ENCODE assay signal across 24 cellular contexts in genomic region chr19:42628411-42629135, GRCh38. TPM values are rescaled to one million over a fixed set of nuclear protein-coding genes. Genes with fewer than 3 reads are reported as not detected.
A peak's percentile ranks its signal among the peaks of the same experiment; 100 is the strongest.
DNase-seq lines count a peak whose midpoint lies in the region; ATAC-seq and TF ChIP-seq lines count a peak whose summit lies in the region.
"Had no signal": no experiment of that assay in that cellular context is flagged by ENCODE, and none has a peak within 500 bp of the region (broad histone marks: within the 10 kb centered on the region; RNA-seq: fewer than 3 reads in every experiment).

No MANE protein-coding gene starts in this region.

- peaks cover 19% of the 10 kb centered on the region for H3K27me3 ChIP-seq in PC-3 (ENCODE audit: low read length)
- H3K27me3 ChIP-seq in MG63: peaks cover 13% of the 10 kb centered on the region; the same call in 1 of the 2 replicates
- H3K27me3 ChIP-seq: adrenal gland, gastroesophageal sphincter, upper lobe of left lung had no signal

- H3K9me3 ChIP-seq in PC-3 (ENCODE audit: low read length) (0 out of 2 replicates have a peak, but pooled peaks cover 4% of the 10 kb centered on the region), MG63 (peaks cover 26% of the 10 kb centered on the region)
- H3K9me3 ChIP-seq: adrenal gland, gastroesophageal sphincter, SJCRH30, upper lobe of left lung had no signal

- H2AFZ ChIP-seq in PC-3 (ENCODE audit: low read length): no peak overlapping the region

- peaks cover 27% of the 10 kb centered on the region for H3K4me1 Mint-ChIP-seq in activated naive CD8-positive, alpha-beta T cell treated with anti-CD3 and anti-CD28 coated beads, Interleukin-2, amount 50 U/mL, for 24 hours
- H3K4me1 Mint-ChIP-seq: memory B cell had no signal

- no peaks in the 10 kb centered on the region for H3K79me2 ChIP-seq in PC-3 (ENCODE audit: low read length)

- no peak overlapping the region for H3K4me3 ChIP-seq in PC-3 (ENCODE audit: low read length)
- no peak overlapping the region for H3K4me3 ChIP-seq in MG63
- H3K4me3 ChIP-seq: adrenal gland, gastroesophageal sphincter, SJCRH30, upper lobe of left lung had no signal

- POLR2A ChIA-PET in PC-3 (lab: Charles Lee; ENCODE audit: unreplicated experiment): no interaction called here

- H3K36me3 ChIP-seq in PC-3 (ENCODE audit: low read depth, low read length): no peaks in the 10 kb centered on the region
- no peaks in the 10 kb centered on the region for H3K36me3 ChIP-seq in MG63
- H3K36me3 ChIP-seq: adrenal gland, gastroesophageal sphincter, SJCRH30, upper lobe of left lung, WERI-Rb-1 had no signal

- H3K9ac ChIP-seq in PC-3 (ENCODE audit: low read length): no peak overlapping the region

- H3K27ac ChIP-seq in PC-3 (ENCODE audit: low read length): no peak overlapping the region
- H3K27ac ChIP-seq: adrenal gland, gastroesophageal sphincter, HL-60, SJCRH30, upper lobe of left lung, WERI-Rb-1 had no signal

- peak; percentile 22 to 25 for DNase-seq in stimulated activated CD4-positive, alpha-beta T cell treated with anti-CD3 and anti-CD28 coated beads, Interleukin-15, amount 100 ng/mL, for 48 hours (ENCODE audit: low read depth in 2 of 2)
- no peak for DNase-seq in stimulated activated CD4-positive, alpha-beta T cell treated with anti-CD3 and anti-CD28 coated beads, Interleukin-4, amount 100 ng/mL, for 4 hours
- DNase-seq in PC-3 (peak; percentile 2), NCI-H1105 (lab: John Stamatoyannopoulos, UW) (no peak), SHP77 (lab: John Stamatoyannopoulos, UW) (no peak), MG63 (no peak)
- DNase-seq in activated naive CD8-positive, alpha-beta T cell treated with anti-CD3 and anti-CD28 coated beads, Interleukin-2, amount 50 U/mL, for 24 hours: peak; percentile 25
- DNase-seq: AML-193, DND-41, IMR-90, NCI-H1694, NCI-H69, OCI-M1, retina, SJCRH30, upper lobe of left lung, WERI-Rb-1 had no signal

- H3K27me3 Mint-ChIP-seq in activated naive CD8-positive, alpha-beta T cell treated with anti-CD3 and anti-CD28 coated beads, Interleukin-2, amount 50 U/mL, for 24 hours: peaks cover 20% of the 10 kb centered on the region

- no peaks in the 10 kb centered on the region for H3K4me1 ChIP-seq in PC-3 (ENCODE audit: insufficient read depth, low read length)
- H3K4me1 ChIP-seq: gastroesophageal sphincter, SJCRH30, upper lobe of left lung had no signal

- no peaks in the 10 kb centered on the region for H3K9me2 ChIP-seq in PC-3 (replicated peaks; ENCODE audit: low read length)

- CTCF ChIA-PET in PC-3 (lab: Charles Lee): no interaction called here

- H3K27ac Mint-ChIP-seq in activated naive CD8-positive, alpha-beta T cell treated with anti-CD3 and anti-CD28 coated beads, Interleukin-2, amount 50 U/mL, for 24 hours: peak overlapping the region; percentile 80
- H3K27ac Mint-ChIP-seq: memory B cell had no signal

- no peak for ATAC-seq in PC-3
- ATAC-seq in activated naive CD8-positive, alpha-beta T cell treated with anti-CD3 and anti-CD28 coated beads, Interleukin-2, amount 50 U/mL, for 24 hours: peak; percentile 91
- ATAC-seq: gastroesophageal sphincter had no signal

- H3K36me3 Mint-ChIP-seq in activated naive CD8-positive, alpha-beta T cell treated with anti-CD3 and anti-CD28 coated beads, Interleukin-2, amount 50 U/mL, for 24 hours (ENCODE audit: low read depth): no peaks in the 10 kb centered on the region
- H3K36me3 Mint-ChIP-seq: memory B cell had no signal

- no TSS peak for BruUV-seq in PC-3 (replicated peaks; lab: Mats Ljungman, UMichigan)

- peak overlapping the region; percentile 5 for H3K4me3 Mint-ChIP-seq in activated naive CD8-positive, alpha-beta T cell treated with anti-CD3 and anti-CD28 coated beads, Interleukin-2, amount 50 U/mL, for 24 hours
- H3K4me3 Mint-ChIP-seq: memory B cell had no signal

- no peaks in the 10 kb centered on the region for H3F3A ChIP-seq in PC-3 (ENCODE audit: low read length, unreplicated experiment)

- H4K20me1 ChIP-seq in PC-3 (ENCODE audit: low read length): no peaks in the 10 kb centered on the region

- intact Hi-C loops in PC-3 (cut with micrococcal nuclease): no loop called here

- H3K4me2 ChIP-seq in PC-3 (ENCODE audit: low read length): no peak overlapping the region

- H3K9me3 Mint-ChIP-seq in activated naive CD8-positive, alpha-beta T cell treated with anti-CD3 and anti-CD28 coated beads, Interleukin-2, amount 50 U/mL, for 24 hours: no peaks in the 10 kb centered on the region
- H3K9me3 Mint-ChIP-seq: memory B cell had no signal

- no peak for TF ChIP-seq CTCF in PC-3 (conservative IDR thresholded peaks at IDR 0.05; ENCODE audit: low read depth, low read length)

RNA-seq across cellular contexts. Expression of gene CEACAM8, which starts 33.8 kb away (rescaled TPM):
- not detected in 2 replicates for total RNA-seq in PC-3 (2014; rRNA removed)
- total RNA-seq in MG63 (2014; rRNA removed; shearing (Covaris generic); ENCODE audit: low replicate concordance): not detected in 2 replicates
- total RNA-seq: adrenal gland; epithelial cell of proximal tubule; gastroesophageal sphincter; H4; IMR-90; SJCRH30; T-helper 1 cell treated with Interleukin-12 subunit alpha and Interleukin-12 subunit beta and Interleukin-4 antibody, amounts not matched to agents 30 ng/mL and 1 ng/mL, for 36 hours had no signal

Comparison
In these comparisons a context has a peak if more than half of its experiments do, and no peak if none do; other contexts are left out.
1. DNase-seq: peak in stimulated activated CD4-positive, alpha-beta T cell treated with anti-CD3 and anti-CD28 coated beads, Interleukin-15, amount 100 ng/mL, for 48 hours (2 of 2), PC-3 (single experiment) and activated naive CD8-positive, alpha-beta T cell treated with anti-CD3 and anti-CD28 coated beads, Interleukin-2, amount 50 U/mL, for 24 hours (single experiment); none in stimulated activated CD4-positive, alpha-beta T cell treated with anti-CD3 and anti-CD28 coated beads, Interleukin-4, amount 100 ng/mL, for 4 hours (0 of 2), NCI-H1105 (single experiment), SHP77 (0 of 2) and MG63 (single experiment).